In genomic region chr5:44638286-44638869, GRCh38 we compare ENCODE assay signal across 12 cellular contexts.
"Had no signal": no experiment of that assay in that cellular context is flagged by ENCODE, and none has a peak within 500 bp of the region (broad histone marks: within the 10 kb centered on the region; RNA-seq: fewer than 3 reads in every experiment).

No MANE protein-coding gene starts in this region.

- H3K27me3 ChIP-seq: brain microvascular endothelial cell, pancreas, thyroid gland, uterus had no signal

- H3K36me3 Mint-ChIP-seq: activated naive CD4-positive, alpha-beta T cell treated with anti-CD3 and anti-CD28 coated beads, Interleukin-2, amount 50 U/mL, for 24 hours had no signal

- H3K4me1 Mint-ChIP-seq: activated CD4-positive, alpha-beta T cell treated with anti-CD3 and anti-CD28 coated beads, Interleukin-2, amount 10 ng/mL, durations not matched to agents 24 days and 14 days; activated naive CD4-positive, alpha-beta T cell treated with anti-CD3 and anti-CD28 coated beads, Interleukin-2, amount 50 U/mL, for 24 hours; neural crest cell had no signal

- H3K9me3 ChIP-seq: pancreas, thyroid gland, uterus had no signal

- H3K36me3 ChIP-seq: brain microvascular endothelial cell, pancreas, thyroid gland, uterus had no signal

- H3K27me3 Mint-ChIP-seq: activated CD4-positive, alpha-beta T cell treated with anti-CD3 and anti-CD28 coated beads, Interleukin-2, amount 10 ng/mL, durations not matched to agents 24 days and 14 days; activated naive CD4-positive, alpha-beta T cell treated with anti-CD3 and anti-CD28 coated beads, Interleukin-2, amount 50 U/mL, for 24 hours; effector memory CD8-positive, alpha-beta T cell had no signal

- H3K4me1 ChIP-seq: pancreas, thyroid gland, uterus had no signal

- H3K27ac ChIP-seq: brain microvascular endothelial cell, pancreas, thyroid gland, uterus had no signal

- H3K27ac Mint-ChIP-seq: activated CD4-positive, alpha-beta T cell treated with anti-CD3 and anti-CD28 coated beads, Interleukin-2, amount 10 ng/mL, durations not matched to agents 24 days and 14 days; activated naive CD4-positive, alpha-beta T cell treated with anti-CD3 and anti-CD28 coated beads, Interleukin-2, amount 50 U/mL, for 24 hours; activated T-helper 2 cell treated with anti-CD3 and anti-CD28 coated beads, Interferon-gamma antibody, Interleukin-2, Interleukin-4, amounts not matched to agents 10 μg/mL and 5 μg/mL and 100 μg/mL, durations not matched to agents 14 hours and 24 hours and 36 hours; effector memory CD8-positive, alpha-beta T cell had no signal

- H3K4me3 ChIP-seq: pancreas, thyroid gland, uterus had no signal

- ATAC-seq: effector memory CD8-positive, alpha-beta T cell; pancreas had no signal

- H3K4me3 Mint-ChIP-seq: activated CD4-positive, alpha-beta T cell treated with anti-CD3 and anti-CD28 coated beads, Interleukin-2, amount 10 ng/mL, durations not matched to agents 24 days and 14 days; activated naive CD4-positive, alpha-beta T cell treated with anti-CD3 and anti-CD28 coated beads, Interleukin-2, amount 50 U/mL, for 24 hours; effector memory CD8-positive, alpha-beta T cell; neural crest cell had no signal

- DNase-seq: activated CD4-positive, alpha-beta T cell treated with anti-CD3 and anti-CD28 coated beads, Interleukin-2, amount 10 ng/mL, durations not matched to agents 24 days and 14 days; amygdala; brain microvascular endothelial cell; effector memory CD8-positive, alpha-beta T cell; erythroblast; kidney glomerular epithelial cell; pancreas; thyroid gland; uterus had no signal
